8 cellular contexts compared by ENCODE assay signal in genomic region chr7:140342732-140343514, GRCh38. TPM values are rescaled to one million over a fixed set of nuclear protein-coding genes. Genes with fewer than 3 reads are reported as not detected.
A peak's percentile ranks its signal among the peaks of the same experiment; 100 is the strongest.
DNase-seq lines count a peak whose midpoint lies in the region; ATAC-seq and TF ChIP-seq lines count a peak whose summit lies in the region.

No MANE protein-coding gene starts in this region.

- POLR2A ChIA-PET in AG04450 (lab: Yijun Ruan, JAX) (no interaction called here), PC-9 (lab: Charles Lee; ENCODE audit: unreplicated experiment) (no interaction called here)

- H3K27me3 ChIP-seq in AG04450 (ENCODE audit: control insufficient read depth, insufficient read depth, low read length) (no peaks in the 10 kb centered on the region), PC-9 (ENCODE audit: insufficient read depth, low read depth) (no peaks in the 10 kb centered on the region), neural progenitor cell (no peaks in the 10 kb centered on the region)

- no peak overlapping the region for H3K4me3 Mint-ChIP-seq in neural progenitor cell
- no peak overlapping the region for H3K4me3 Mint-ChIP-seq in T-helper 2 cell treated with Interferon-gamma antibody and Interleukin-4, amounts not matched to agents 5 μg/mL and 100 μg/mL, for 36 hours

- H3F3A ChIP-seq in PC-9 (ENCODE audit: insufficient read depth, low read depth): no peaks in the 10 kb centered on the region
- H3F3A ChIP-seq in neural progenitor cell (ENCODE audit: low read depth): no peaks in the 10 kb centered on the region

- peaks cover 28% of the 10 kb centered on the region for H3K36me3 Mint-ChIP-seq in neural progenitor cell
- peaks cover 54% of the 10 kb centered on the region for H3K36me3 Mint-ChIP-seq in T-helper 2 cell treated with Interferon-gamma antibody and Interleukin-4, amounts not matched to agents 5 μg/mL and 100 μg/mL, for 36 hours (ENCODE audit: low read depth)

- no peaks in the 10 kb centered on the region for H3K9me2 ChIP-seq in PC-9 (ENCODE audit: insufficient read depth)

- H3K4me1 Mint-ChIP-seq in neural progenitor cell: peaks cover under 1% of the 10 kb centered on the region
- H3K4me1 Mint-ChIP-seq in T-helper 2 cell treated with Interferon-gamma antibody and Interleukin-4, amounts not matched to agents 5 μg/mL and 100 μg/mL, for 36 hours (ENCODE audit: low read depth): peaks cover 9% of the 10 kb centered on the region

- no peak for TF ChIP-seq POLR2A in erythroblast (IDR thresholded peaks at IDR 0.05; ENCODE audit: low read length)

- peak; percentile 41 for TF ChIP-seq CTCF in AG04450 (IDR thresholded peaks at IDR 0.05; ENCODE audit: low read depth, low read length)
- peak; percentile 35 for TF ChIP-seq CTCF in GM20000 (IDR thresholded peaks at IDR 0.05; ENCODE audit: extremely low read depth, missing control alignments)
- peak; percentile 55 for TF ChIP-seq CTCF in PC-9 (conservative IDR thresholded peaks at IDR 0.05)
- peak; percentile 56 for TF ChIP-seq CTCF in neural progenitor cell (IDR thresholded peaks at IDR 0.05)

- intact Hi-C loops in PC-9 (cut with micrococcal nuclease; ENCODE audit: unreplicated experiment): no loop called here

- BruUV-seq in PC-9 (replicated peaks; lab: Mats Ljungman, UMichigan): no TSS peak

- H3K27ac Mint-ChIP-seq in neural progenitor cell: no peak overlapping the region
- H3K27ac Mint-ChIP-seq in T-helper 2 cell treated with Interferon-gamma antibody and Interleukin-4, amounts not matched to agents 5 μg/mL and 100 μg/mL, for 36 hours: no peak overlapping the region

- CTCF ChIA-PET in AG04450 (lab: Charles Lee) (interaction anchor here (0.5 to 1.2 kb wide), 2 partner anchors 16 to 956 kb away, joined by 4 read pairs; no protein-coding TSS in a partner anchor), PC-9 (lab: Charles Lee) (interaction anchor here (0.6 kb wide), 1 partner anchor 189 kb away, joined by 6 read pairs; no protein-coding TSS in a partner anchor)

- H3K36me3 ChIP-seq in PC-9 (ENCODE audit: low read depth) (peaks cover 15% of the 10 kb centered on the region; the same call in 1 of the 2 replicates), neural progenitor cell (peaks cover 8% of the 10 kb centered on the region)

- H3K4me3 ChIP-seq in AG04450 (ENCODE audit: low read depth, low read length) (no peak overlapping the region), PC-9 (no peak overlapping the region), neural progenitor cell (no peak overlapping the region)

- no peaks in the 10 kb centered on the region for H3K79me2 ChIP-seq in PC-9 (ENCODE audit: low read depth)
- no peaks in the 10 kb centered on the region for H3K79me2 ChIP-seq in neural progenitor cell (ENCODE audit: low read depth)

- peaks cover 2% of the 10 kb centered on the region for H3K27me3 Mint-ChIP-seq in neural progenitor cell (ENCODE audit: insufficient read depth, low read depth)
- H3K27me3 Mint-ChIP-seq in T-helper 2 cell treated with Interferon-gamma antibody and Interleukin-4, amounts not matched to agents 5 μg/mL and 100 μg/mL, for 36 hours (ENCODE audit: low read depth): no peaks in the 10 kb centered on the region

- H3K4me1 ChIP-seq in PC-9 (replicated peaks; ENCODE audit: insufficient read depth): no peaks in the 10 kb centered on the region
- peaks cover 2% of the 10 kb centered on the region for H3K4me1 ChIP-seq in neural progenitor cell

- H4K20me1 ChIP-seq in PC-9 (ENCODE audit: insufficient read depth) (no peaks in the 10 kb centered on the region), neural progenitor cell (ENCODE audit: low read depth) (no peaks in the 10 kb centered on the region)

- no peak overlapping the region for H3K4me2 ChIP-seq in PC-9
- no peak overlapping the region for H3K4me2 ChIP-seq in neural progenitor cell

- H3K27ac ChIP-seq in AG04450 (ENCODE audit: low read depth, low read length) (no peak overlapping the region), PC-9 (no peak overlapping the region), neural progenitor cell (no peak overlapping the region)

- H3K9me3 Mint-ChIP-seq in neural progenitor cell: no peaks in the 10 kb centered on the region
- H3K9me3 Mint-ChIP-seq in T-helper 2 cell treated with Interferon-gamma antibody and Interleukin-4, amounts not matched to agents 5 μg/mL and 100 μg/mL, for 36 hours: no peaks in the 10 kb centered on the region

- no peak overlapping the region for H3K9ac ChIP-seq in neural progenitor cell

- ATAC-seq in GM21825 (IDR thresholded peaks at IDR 0.05; ENCODE audit: unreplicated experiment): no peak

- H2AFZ ChIP-seq in PC-9 (no peak overlapping the region), neural progenitor cell (replicated peaks) (no peak overlapping the region)

- no peaks in the 10 kb centered on the region for H3K9me3 ChIP-seq in AG04450 (ENCODE audit: control insufficient read depth, insufficient read depth, low read length)
- no peaks in the 10 kb centered on the region for H3K9me3 ChIP-seq in PC-9 (ENCODE audit: insufficient read depth, low read depth)
- H3K9me3 ChIP-seq in neural progenitor cell (ENCODE audit: low read depth): no peaks in the 10 kb centered on the region

- no peak for DNase-seq in AG04450 (ENCODE audit: low read depth, low spot score)
- DNase-seq in GM20000 (ENCODE audit: low spot score): no peak
- no peak for DNase-seq in PC-9
- DNase-seq in erythroblast (lab: John Stamatoyannopoulos, UW): peak; percentile 51 to 66
- peak; percentile 64 for DNase-seq in neural progenitor cell (ENCODE audit: low spot score)
- no peak for DNase-seq in central memory CD4-positive, alpha-beta T cell
- no peak for DNase-seq in T-helper 2 cell treated with Interferon-gamma antibody and Interleukin-4, amounts not matched to agents 5 μg/mL and 100 μg/mL, for 36 hours (ENCODE audit: low spot score)

RNA-seq across cellular contexts. Expression of gene SLC37A3, which starts 55.4 kb away (rescaled TPM):
- 52.2 and 61.7 TPM in 2 replicates for polyA plus RNA-seq in AG04450 (2011; rRNA removed)
- polyA minus RNA-seq in AG04450 (2011; rRNA and poly(A)+ RNA removed): 71.5 and 80.7 TPM in 2 replicates
- total RNA-seq in PC-9 (2021) (42.4 and 54.8 TPM in 2 replicates), neural progenitor cell (ENCODE audit: low replicate concordance) (83.4 and 84.7 TPM in 2 replicates)

Comparison
In these comparisons a context has a peak if more than half of its experiments do, and no peak if none do; other contexts are left out.
1. DNase-seq: peak in erythroblast (2 of 2) and neural progenitor cell (single experiment); none in AG04450 (single experiment), GM20000 (single experiment), PC-9 (0 of 2), central memory CD4-positive, alpha-beta T cell (single experiment) and T-helper 2 cell treated with Interferon-gamma antibody and Interleukin-4, amounts not matched to agents 5 μg/mL and 100 μg/mL, for 36 hours (single experiment).
2. Peak in every context shown above with its lines, with median percentiles within 50 percentile points of each other: CTCF ChIP-seq.